Comparison of ENCODE assay signal across 1 cellular context in genomic region chr19:35992902-35993765, GRCh38.
TF ChIP-seq lines count a peak whose summit lies in the region.

No MANE protein-coding gene starts in this region.

TF ChIP-seq in H1, 55 proteins besides CTCF, POLR2A, EP300 and RAD21:
- TF ChIP-seq BCL11A (IDR thresholded peaks at IDR 0.05; ENCODE audit: low read depth in 2 of 2, low read length in 2 of 2) = no peak
- TF ChIP-seq JUND (IDR thresholded peaks at IDR 0.05; ENCODE audit: low read length) = no peak
- TF ChIP-seq HDAC2 (IDR thresholded peaks at IDR 0.05; ENCODE audit: borderline replicate concordance in 1 of 2, low read depth in 2 of 2, low read length in 2 of 2) = no peak
- TF ChIP-seq SP2 (IDR thresholded peaks at IDR 0.05; ENCODE audit: low read length) = no peak
- no peak for TF ChIP-seq TAF1 (IDR thresholded peaks at IDR 0.05; ENCODE audit: low read depth, low read length)
- no peak for TF ChIP-seq NANOG (IDR thresholded peaks at IDR 0.05; ENCODE audit: insufficient read depth, low read depth, low read length, poor library complexity, severe bottlenecking)
- no peak for TF ChIP-seq E2F6 (IDR thresholded peaks at IDR 0.05)
- no peak for TF ChIP-seq TBP (IDR thresholded peaks at IDR 0.05; ENCODE audit: low read depth, low read length)
- TF ChIP-seq CREB1 (IDR thresholded peaks at IDR 0.05) = no peak
- no peak for TF ChIP-seq SIX5 (IDR thresholded peaks at IDR 0.05; ENCODE audit: low read depth, low read length)
- no peak for TF ChIP-seq BACH1 (IDR thresholded peaks at IDR 0.05; ENCODE audit: low read length)
- no peak for TF ChIP-seq SIRT6 (IDR thresholded peaks at IDR 0.05; ENCODE audit: low read length)
- TF ChIP-seq CBX8 (IDR thresholded peaks at IDR 0.05; ENCODE audit: borderline replicate concordance, low read depth, low read length) = no peak
- no peak for TF ChIP-seq MAX (IDR thresholded peaks at IDR 0.05)
